ENCODE assay signal across 7 cellular contexts in the genomic region with DNA sequence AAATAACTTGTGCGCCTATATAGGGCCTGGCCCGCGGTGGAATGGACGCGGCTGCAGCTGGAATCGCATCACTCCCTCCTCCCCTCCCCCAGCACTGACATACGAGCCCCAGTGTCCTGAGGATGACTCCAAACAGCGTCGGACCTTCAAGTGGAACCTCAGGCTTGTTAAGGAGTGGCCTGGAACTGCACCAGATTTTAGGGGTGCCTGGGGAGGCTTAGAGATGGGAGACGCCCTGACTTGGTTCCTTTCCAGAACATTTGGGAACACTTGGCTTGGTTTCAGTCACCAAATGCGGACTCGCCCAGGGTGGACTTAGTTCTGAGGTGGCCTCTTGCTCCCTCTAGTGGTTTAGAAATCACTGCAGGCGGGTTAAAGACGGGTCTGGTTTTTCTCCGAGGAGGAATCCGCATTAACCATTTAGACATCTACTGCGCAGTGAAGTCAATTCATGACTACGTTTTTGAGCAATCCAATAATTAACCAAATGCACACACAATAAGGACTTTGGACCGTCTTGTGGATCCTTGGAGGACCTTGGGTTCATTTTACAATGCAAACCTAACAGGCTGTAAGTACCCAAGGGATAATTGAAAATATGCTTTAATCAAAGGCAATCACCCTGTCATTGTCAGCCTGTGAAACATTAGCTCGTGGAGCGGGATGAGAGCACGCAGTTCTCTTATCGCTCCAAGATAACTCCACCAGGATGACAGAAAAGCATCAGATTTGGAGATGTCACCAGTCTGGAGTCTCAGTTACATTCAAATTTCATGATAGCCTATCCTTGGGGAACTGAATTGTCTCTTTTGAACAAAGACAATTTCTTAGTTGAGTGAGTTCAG. TPM values are rescaled to one million over a fixed set of nuclear protein-coding genes. Genes with fewer than 3 reads are reported as not detected.
A peak's percentile ranks its signal among the peaks of the same experiment; 100 is the strongest.
DNase-seq lines count a peak whose midpoint lies in the region; ATAC-seq, FAIRE-seq and TF ChIP-seq lines count a peak whose summit lies in the region.

No MANE protein-coding gene starts in this region.

- intact Hi-C loops in colonic mucosa (cut with DNase I), result loop anchor here (2.0 to 10.0 kb wide), 4 partner anchors 113 to 513 kb away; partner anchors contain the start of gene GSX2
- intact Hi-C loops in kidney (cut with DNase I), result loop anchor here (10.0 kb wide), 1 partner anchor 1023 kb away; no protein-coding TSS in a partner anchor

- H3K36me3 ChIP-seq in colonic mucosa (no peaks in the 10 kb centered on the region), kidney (ENCODE audit: control insufficient read depth in 1 of 2, insufficient read depth in 2 of 2, low read length in 2 of 2) (no peaks in the 10 kb centered on the region)

- ATAC-seq in HG03108 (IDR thresholded peaks at IDR 0.05; ENCODE audit: unreplicated experiment) (peak; percentile 69), WTC11 (peak; percentile 92)

- H3K27ac ChIP-seq in colonic mucosa (no peak overlapping the region), kidney (ENCODE audit: low read depth in 2 of 2, low read length in 2 of 2) (no peak overlapping the region)

- H3K27me3 Mint-ChIP-seq in WTC11 (ENCODE audit: low read depth), result peaks cover 62% of the 10 kb centered on the region

- H3K27ac Mint-ChIP-seq in WTC11, result no peak overlapping the region

- FAIRE-seq in kidney (lab: Jason Lieb, UNC), result peak; percentile 64

- H3K4me1 ChIP-seq in colonic mucosa (no peaks in the 10 kb centered on the region), kidney (ENCODE audit: control insufficient read depth in 1 of 2, insufficient read depth in 1 of 2, low read depth in 1 of 2, low read length in 2 of 2) (no peaks in the 10 kb centered on the region)

- H3K9me3 Mint-ChIP-seq in WTC11, result peaks cover under 1% of the 10 kb centered on the region

- peak overlapping the region; percentile 68 for H3K4me3 Mint-ChIP-seq in WTC11

- H3K27me3 ChIP-seq in colonic mucosa, result peaks cover 8% of the 10 kb centered on the region

- peak overlapping the region; percentile 12 for H3K4me3 ChIP-seq in colonic mucosa
- H3K4me3 ChIP-seq in kidney (ENCODE audit: low read length in 2 of 2), result peak overlapping the region; percentile 66 to 69

- CTCF ChIA-PET in WTC11 (lab: Charles Lee), result interaction anchor here (0.6 to 3.8 kb wide), 16 partner anchors 9 to 1022 kb away, joined by 3 to 49 read pairs (median 4); partner anchors contain the start of gene GSX2

- TF ChIP-seq CTCF in GM12872 (IDR thresholded peaks at IDR 0.05; ENCODE audit: insufficient read depth, low read depth, low read length) (peak; percentile 85), WTC11 (IDR thresholded peaks at IDR 0.05) (peak; percentile 84), colonic mucosa (IDR thresholded peaks at IDR 0.05) (peak; percentile 83), kidney (IDR thresholded peaks at IDR 0.05; ENCODE audit: borderline replicate concordance, extremely low read depth, insufficient read depth) (peak; percentile 93)

- no peaks in the 10 kb centered on the region for H3K9me3 ChIP-seq in colonic mucosa
- H3K9me3 ChIP-seq in kidney (ENCODE audit: control insufficient read depth in 1 of 2, low read length in 2 of 2), result no peaks in the 10 kb centered on the region

- no peak overlapping the region for H3K9ac ChIP-seq in colonic mucosa (ENCODE audit: low read depth in 2 of 2, low read length in 2 of 2)
- H3K9ac ChIP-seq in kidney (ENCODE audit: low read length in 2 of 2), result no peak overlapping the region

- POLR2A ChIA-PET in WTC11 (lab: Charles Lee), result no interaction called here

- peaks cover under 1% of the 10 kb centered on the region; the same call in 1 of the 2 replicates for H3K36me3 Mint-ChIP-seq in WTC11

- peaks cover 11% of the 10 kb centered on the region for H3K4me1 Mint-ChIP-seq in WTC11

- DNase-seq in NCI-H2171 treated with DMSO at 0.1 percent for 48 hours (lab: John Stamatoyannopoulos, UW) (peak; percentile 66), WTC11 (ENCODE audit: low spot score) (peak; percentile 69), colonic mucosa (peak; percentile 79), kidney (peak; percentile 87)
- peak; percentile 63 for DNase-seq in stimulated activated CD4-positive, alpha-beta T cell treated with anti-CD3 and anti-CD28 coated beads, Interleukin-15, amount 100 ng/mL, for 24 hours

TF ChIP-seq in WTC11, 78 proteins besides CTCF, POLR2A, EP300 and RAD21:
- 0 out of 2 replicates have a peak, but pooled peaks have one; percentile 21 for TF ChIP-seq FOXP1 (CRISPR knock-in tag; IDR thresholded peaks at IDR 0.05; ENCODE audit: borderline replicate concordance)
- TF ChIP-seq ETV6 (CRISPR knock-in tag; IDR thresholded peaks at IDR 0.05), result no peak
- no peak for TF ChIP-seq TEAD4 (CRISPR knock-in tag; IDR thresholded peaks at IDR 0.05)

RNA-seq across cellular contexts. Expression of gene PDGFRA, which starts 11.2 kb away (rescaled TPM):
- 2.7 to 3.3 TPM (median 2.7 TPM) in 3 replicates for total RNA-seq in WTC11 (2021)
- 10 to 100 TPM; 20.5 to 32.5 TPM for total RNA-seq in colonic mucosa
- total RNA-seq in kidney, result 71.0 TPM
- polyA plus RNA-seq in kidney (ENCODE audit: insufficient read depth, low read depth, low replicate concordance), result 12.3 TPM
